ENCODE assay signal across 8 cellular contexts in the genomic region with DNA sequence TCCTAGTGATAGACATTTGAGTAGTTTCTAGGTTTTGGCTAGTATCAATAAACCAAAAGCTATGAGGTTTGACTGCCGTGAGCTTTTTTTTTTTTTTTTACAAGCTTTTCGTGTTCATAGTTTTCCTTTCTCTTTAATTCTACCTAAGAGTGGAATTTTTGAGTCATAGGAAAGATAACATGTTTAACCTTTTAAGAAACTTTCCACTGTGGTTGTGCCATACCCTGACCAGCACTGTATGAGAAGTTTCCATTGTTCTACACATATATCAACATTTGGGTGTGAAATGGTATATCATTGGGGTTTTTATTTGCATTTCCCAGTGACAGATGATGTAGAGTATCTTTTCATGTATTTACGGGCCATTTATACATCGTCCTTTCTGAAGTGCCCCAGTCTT. TPM values are rescaled to one million over a fixed set of nuclear protein-coding genes. Genes with fewer than 3 reads are reported as not detected.
DNase-seq lines count a peak whose midpoint lies in the region; ATAC-seq and TF ChIP-seq lines count a peak whose summit lies in the region.

No MANE protein-coding gene starts in this region.

- ATAC-seq in GM18505 (IDR thresholded peaks at IDR 0.05; ENCODE audit: unreplicated experiment) (peak; percentile 76), GM21737 (IDR thresholded peaks at IDR 0.05; ENCODE audit: unreplicated experiment) (peak; percentile 82)

- DNase-seq in M059J (ENCODE audit: low read depth) (peak; percentile 78), erythroblast (lab: John Stamatoyannopoulos, UW) (peak; percentile 33 to 38), cerebellar nuclear complex (lab: John Stamatoyannopoulos, UW) (no peak), pons (ENCODE audit: low spot score) (no peak), NCI-H2196 (lab: John Stamatoyannopoulos, UW; ENCODE audit: unreplicated experiment) (no peak), NCI-H1417 treated with DMSO at 0.1 percent for 48 hours (lab: John Stamatoyannopoulos, UW) (no peak)

- TF ChIP-seq POLR2A in GM18505 (IDR thresholded peaks at IDR 0.05; ENCODE audit: borderline replicate concordance, extremely low read depth, insufficient read depth, insufficient read length) (no peak), erythroblast (IDR thresholded peaks at IDR 0.05; ENCODE audit: low read length) (no peak)

RNA-seq across cellular contexts. Expression of gene UBE2F, which starts 31.7 kb away (rescaled TPM):
- total RNA-seq in M059J (2014; rRNA removed; shearing (Covaris generic)) = 86.9 and 99.0 TPM in 2 replicates

Comparison
In these comparisons a context has a peak if more than half of its experiments do, and no peak if none do; other contexts are left out.
1. DNase-seq: peak in M059J (single experiment) and erythroblast (2 of 2); none in cerebellar nuclear complex (0 of 2), pons (single experiment), NCI-H2196 (single experiment) and NCI-H1417 treated with DMSO at 0.1 percent for 48 hours (single experiment).